28 cellular contexts compared by ENCODE assay signal in genomic region chr1:182630586-182630985, GRCh38. TPM values are rescaled to one million over a fixed set of nuclear protein-coding genes. Genes with fewer than 3 reads are reported as not detected.
DNase-seq lines count a peak whose midpoint lies in the region; ATAC-seq, FAIRE-seq and TF ChIP-seq lines count a peak whose summit lies in the region.
"Had no signal": no experiment of that assay in that cellular context is flagged by ENCODE, and none has a peak within 500 bp of the region (broad histone marks: within the 10 kb centered on the region; RNA-seq: fewer than 3 reads in every experiment).

No MANE protein-coding gene starts in this region.

- no peak for ATAC-seq in activated CD4-positive, alpha-beta T cell treated with anti-CD3 and anti-CD28 coated beads for 36 hours
- no peak for ATAC-seq in stimulated activated effector memory CD8-positive, alpha-beta T cell treated with anti-CD3 and anti-CD28 coated beads, Interleukin-12 subunit alpha, Interleukin-12 subunit beta, amount 100 ng/mL, for 72 hours
- ATAC-seq: heart left ventricle had no signal

- no peaks in the 10 kb centered on the region for H3F3A ChIP-seq in Loucy (ENCODE audit: low read depth)

- peaks cover 10% of the 10 kb centered on the region for H3K27me3 Mint-ChIP-seq in activated CD4-positive, alpha-beta T cell treated with anti-CD3 and anti-CD28 coated beads for 36 hours
- H3K27me3 Mint-ChIP-seq in endodermal cell (ENCODE audit: insufficient read depth), result no peaks in the 10 kb centered on the region
- peaks cover 2 to 9% of the 10 kb centered on the region in 2 donors for H3K27me3 Mint-ChIP-seq in CD8-positive, alpha-beta memory T cell

- no peak overlapping the region for H3K4me3 ChIP-seq in Loucy (ENCODE audit: low read length, poor library complexity, severe bottlenecking)
- no peak overlapping the region for H3K4me3 ChIP-seq in endodermal cell (ENCODE audit: low read length)
- H3K4me3 ChIP-seq in CD8-positive, alpha-beta memory T cell (ENCODE audit: low read length), result no peak overlapping the region
- H3K4me3 ChIP-seq: ascending aorta, heart left ventricle, prostate gland, suprapubic skin had no signal

- 100% methylated on average over 1 of the region's 1 CpG; no CpG with 5 or more reads in 1 of the 2 experiments for WGBS in endodermal cell (ENCODE audit: insufficient coverage in 1 of 2, insufficient read length in 1 of 2), 2 experiments

- H3K9me3 ChIP-seq in Loucy (ENCODE audit: insufficient read depth, low read depth, low read length), result no peaks in the 10 kb centered on the region
- no peaks in the 10 kb centered on the region for H3K9me3 ChIP-seq in endodermal cell (ENCODE audit: control insufficient read depth, low read length)
- no peaks in the 10 kb centered on the region for H3K9me3 ChIP-seq in CD8-positive, alpha-beta memory T cell (ENCODE audit: low read length)
- H3K9me3 ChIP-seq: ascending aorta, heart left ventricle, prostate gland, suprapubic skin had no signal

- POLR2A ChIA-PET in activated CD4-positive, alpha-beta T cell treated with anti-CD3 and anti-CD28 coated beads for 36 hours (lab: Charles Lee), result interaction anchor here (1.0 kb wide), 1 partner anchor 15 kb away, joined by 7 read pairs; no protein-coding TSS in a partner anchor
- POLR2A ChIA-PET in CD8-positive, alpha-beta memory T cell (lab: Charles Lee), result interaction anchor here (1.1 kb wide), 1 partner anchor 14 kb away, joined by 4 read pairs; no protein-coding TSS in a partner anchor

- no peak overlapping the region for H2AFZ ChIP-seq in Loucy (ENCODE audit: low read length)

- peak overlapping the region; percentile 34 for H3K27ac Mint-ChIP-seq in activated CD4-positive, alpha-beta T cell treated with anti-CD3 and anti-CD28 coated beads for 36 hours
- H3K27ac Mint-ChIP-seq in endodermal cell, result peak overlapping the region; percentile 37
- H3K27ac Mint-ChIP-seq in stimulated activated effector memory CD8-positive, alpha-beta T cell treated with anti-CD3 and anti-CD28 coated beads, Interleukin-12 subunit alpha, Interleukin-12 subunit beta, amount 100 ng/mL, for 72 hours, result peak overlapping the region; percentile 67
- H3K27ac Mint-ChIP-seq in CD8-positive, alpha-beta memory T cell, result peak overlapping the region in 1 of 8 donors; percentile 12

- no peak overlapping the region for H3K4me3 Mint-ChIP-seq in activated CD4-positive, alpha-beta T cell treated with anti-CD3 and anti-CD28 coated beads for 36 hours
- no peak overlapping the region for H3K4me3 Mint-ChIP-seq in endodermal cell
- peak overlapping the region; percentile 51 for H3K4me3 Mint-ChIP-seq in stimulated activated effector memory CD8-positive, alpha-beta T cell treated with anti-CD3 and anti-CD28 coated beads, Interleukin-12 subunit alpha, Interleukin-12 subunit beta, amount 100 ng/mL, for 72 hours
- no peak overlapping the region for H3K4me3 Mint-ChIP-seq in CD8-positive, alpha-beta memory T cell

- no peaks in the 10 kb centered on the region for H3K27me3 ChIP-seq in Loucy (ENCODE audit: insufficient read depth, low read length, poor library complexity, severe bottlenecking)
- no peaks in the 10 kb centered on the region for H3K27me3 ChIP-seq in endodermal cell (ENCODE audit: control insufficient read depth, insufficient read depth, low read length, poor library complexity, severe bottlenecking)
- H3K27me3 ChIP-seq in CD8-positive, alpha-beta memory T cell (ENCODE audit: insufficient read depth, low read length, poor library complexity, severe bottlenecking), result no peaks in the 10 kb centered on the region
- H3K27me3 ChIP-seq: ascending aorta, heart left ventricle, suprapubic skin had no signal

- peak overlapping the region; percentile 78 for H3K4me2 ChIP-seq in Loucy (ENCODE audit: low read depth, low read length, poor library complexity, severe bottlenecking)

- peaks cover 49% of the 10 kb centered on the region for H3K4me1 Mint-ChIP-seq in activated CD4-positive, alpha-beta T cell treated with anti-CD3 and anti-CD28 coated beads for 36 hours
- H3K4me1 Mint-ChIP-seq in endodermal cell, result peaks cover 19% of the 10 kb centered on the region
- peaks cover 58% of the 10 kb centered on the region for H3K4me1 Mint-ChIP-seq in stimulated activated effector memory CD8-positive, alpha-beta T cell treated with anti-CD3 and anti-CD28 coated beads, Interleukin-12 subunit alpha, Interleukin-12 subunit beta, amount 100 ng/mL, for 72 hours
- peaks cover 21 to 30% (median 27%) of the 10 kb centered on the region in 3 donors for H3K4me1 Mint-ChIP-seq in CD8-positive, alpha-beta memory T cell

- intact Hi-C loops in activated CD4-positive, alpha-beta T cell treated with anti-CD3 and anti-CD28 coated beads for 36 hours (cut with DNase I, micrococcal nuclease), result no loop called here

- H3K79me2 ChIP-seq in Loucy (ENCODE audit: insufficient read depth, low read length), result no peaks in the 10 kb centered on the region

- H3K9me3 Mint-ChIP-seq in activated CD4-positive, alpha-beta T cell treated with anti-CD3 and anti-CD28 coated beads for 36 hours (ENCODE audit: low read depth), result no peaks in the 10 kb centered on the region
- H3K9me3 Mint-ChIP-seq in endodermal cell, result no peaks in the 10 kb centered on the region
- H3K9me3 Mint-ChIP-seq in stimulated activated effector memory CD8-positive, alpha-beta T cell treated with anti-CD3 and anti-CD28 coated beads, Interleukin-12 subunit alpha, Interleukin-12 subunit beta, amount 100 ng/mL, for 72 hours, result no peaks in the 10 kb centered on the region
- H3K9me3 Mint-ChIP-seq in CD8-positive, alpha-beta memory T cell, result no peaks in the 10 kb centered on the region
- H3K9me3 Mint-ChIP-seq: naive thymus-derived CD8-positive, alpha-beta T cell had no signal

- CTCF ChIA-PET in activated CD4-positive, alpha-beta T cell treated with anti-CD3 and anti-CD28 coated beads for 36 hours (lab: Charles Lee), result no interaction called here
- CTCF ChIA-PET in CD8-positive, alpha-beta memory T cell (lab: Charles Lee), result no interaction called here

- no peaks in the 10 kb centered on the region for H3K9me2 ChIP-seq in Loucy (replicated peaks; ENCODE audit: low read depth, low read length)

- no peak for TF ChIP-seq CTCF in Loucy (conservative IDR thresholded peaks at IDR 0.05; ENCODE audit: low read length)
- no peak for TF ChIP-seq CTCF in endodermal cell (conservative IDR thresholded peaks at IDR 0.05)

- H3K36me3 ChIP-seq in Loucy (ENCODE audit: insufficient read depth, low read length) (no peaks in the 10 kb centered on the region), endodermal cell (ENCODE audit: control insufficient read depth, insufficient read depth, low read length) (no peaks in the 10 kb centered on the region)
- no peaks in the 10 kb centered on the region for H3K36me3 ChIP-seq in CD8-positive, alpha-beta memory T cell (ENCODE audit: insufficient read depth, low read length)
- H3K36me3 ChIP-seq: ascending aorta, heart left ventricle, prostate gland, suprapubic skin had no signal

- no peak for FAIRE-seq in RCC 7860 (lab: Jason Lieb, UNC)
- FAIRE-seq: keratinocyte had no signal

- H4K20me1 ChIP-seq in Loucy (ENCODE audit: insufficient read depth, low read length, poor library complexity, severe bottlenecking), result no peaks in the 10 kb centered on the region

- H3K9ac ChIP-seq in Loucy (ENCODE audit: low read depth, low read length, poor library complexity, severe bottlenecking), result peak overlapping the region; percentile 14
- no peak overlapping the region for H3K9ac ChIP-seq in endodermal cell (ENCODE audit: extremely low read depth, low read length, poor library complexity, severe bottlenecking)

- peaks cover 33% of the 10 kb centered on the region for H3K4me1 ChIP-seq in Loucy (ENCODE audit: insufficient read depth, low read length, poor library complexity, severe bottlenecking)
- peaks cover 3% of the 10 kb centered on the region for H3K4me1 ChIP-seq in endodermal cell (ENCODE audit: control insufficient read depth, insufficient read depth, low read length)
- peaks cover 18% of the 10 kb centered on the region for H3K4me1 ChIP-seq in CD8-positive, alpha-beta memory T cell (ENCODE audit: insufficient read depth, low read length)
- H3K4me1 ChIP-seq: ascending aorta, prostate gland had no signal

- H3K36me3 Mint-ChIP-seq in activated CD4-positive, alpha-beta T cell treated with anti-CD3 and anti-CD28 coated beads for 36 hours (ENCODE audit: low read depth), result no peaks in the 10 kb centered on the region
- no peaks in the 10 kb centered on the region for H3K36me3 Mint-ChIP-seq in endodermal cell (ENCODE audit: low read depth)
- peaks cover 10% of the 10 kb centered on the region for H3K36me3 Mint-ChIP-seq in stimulated activated effector memory CD8-positive, alpha-beta T cell treated with anti-CD3 and anti-CD28 coated beads, Interleukin-12 subunit alpha, Interleukin-12 subunit beta, amount 100 ng/mL, for 72 hours
- no peaks in the 10 kb centered on the region for H3K36me3 Mint-ChIP-seq in CD8-positive, alpha-beta memory T cell
- H3K36me3 Mint-ChIP-seq: naive thymus-derived CD8-positive, alpha-beta T cell had no signal

- H3K27ac ChIP-seq in endodermal cell (ENCODE audit: low read depth, low read length), result no peak overlapping the region
- no peak overlapping the region for H3K27ac ChIP-seq in CD8-positive, alpha-beta memory T cell (ENCODE audit: low read depth, low read length)
- H3K27ac ChIP-seq: ascending aorta, C4-2B, heart left ventricle, prostate gland, suprapubic skin had no signal

- no peak for DNase-seq in activated CD4-positive, alpha-beta T cell treated with anti-CD3 and anti-CD28 coated beads for 36 hours
- DNase-seq in activated CD4-positive, alpha-beta T cell treated with anti-CD3 and anti-CD28 coated beads for 4 hours, result no peak
- DNase-seq in endodermal cell (no peak), RCC 7860 (ENCODE audit: low spot score) (no peak), DMS114 treated with DMSO at 0.1 percent for 48 hours (lab: John Stamatoyannopoulos, UW; ENCODE audit: unreplicated experiment) (no peak)
- DNase-seq in stimulated activated effector memory CD8-positive, alpha-beta T cell treated with anti-CD3 and anti-CD28 coated beads, Interleukin-12 subunit alpha, Interleukin-12 subunit beta, amount 100 ng/mL, for 72 hours (ENCODE audit: low spot score in 2 of 2), result no peak
- DNase-seq in CD8-positive, alpha-beta memory T cell, result no peak
- DNase-seq: 8988T; activated effector memory CD4-positive, alpha-beta T cell treated with anti-CD3 and anti-CD28 coated beads, Interleukin-2, amount 50 U/mL, for 16 hours; DMS79; effector memory CD4-positive, alpha-beta T cell; H7; heart left ventricle; KBM-7; naive thymus-derived CD8-positive, alpha-beta T cell; NCI-H2081 treated with DMSO at 0.1 percent for 48 hours; NCI-H524; Right ventricle myocardium superior; stimulated activated CD4-positive, alpha-beta T cell treated with anti-CD3 and anti-CD28 coated beads, Interleukin-2, amount 100 ng/mL, for 48 hours; T-helper 1 cell had no signal

RNA-seq across cellular contexts. Expression of gene RGS16, which starts 26.4 kb away (rescaled TPM):
- 10 to 100 TPM; 27.2 to 30.6 TPM for total RNA-seq in activated CD4-positive, alpha-beta T cell treated with anti-CD3 and anti-CD28 coated beads for 36 hours
- total RNA-seq in endodermal cell, result 10 to 100 TPM; 14.8 to 19.4 TPM
- 42.3 TPM for polyA plus RNA-seq in endodermal cell (2013, experiment 1 of 2)
- polyA plus RNA-seq in endodermal cell (2013, experiment 2 of 2), result 38.7 TPM
- total RNA-seq in CD8-positive, alpha-beta memory T cell, result 10 to 100 TPM; 58.9 to 59.9 TPM
- 0.21 TPM for polyA plus RNA-seq in CD8-positive, alpha-beta memory T cell
- polyA plus RNA-seq: naive thymus-derived CD8-positive, alpha-beta T cell had no signal

RNA-seq across cellular contexts. Expression of gene RNASEL, which starts 41.5 kb away (rescaled TPM):
- total RNA-seq in activated CD4-positive, alpha-beta T cell treated with anti-CD3 and anti-CD28 coated beads for 36 hours, result 1 to 10 TPM; 3.7 to 4.0 TPM
- total RNA-seq in endodermal cell, result 1 to 10 TPM; 2.6 to 3.1 TPM
- polyA plus RNA-seq in endodermal cell (2013, experiment 1 of 2), result 2.2 TPM
- polyA plus RNA-seq in endodermal cell (2013, experiment 2 of 2), result 2.4 TPM
- total RNA-seq in CD8-positive, alpha-beta memory T cell, result 1 to 10 TPM; 5.3 to 5.6 TPM
- 8.7 TPM for polyA plus RNA-seq in CD8-positive, alpha-beta memory T cell

RNA-seq across cellular contexts. Expression of gene RGS8, which starts 53.8 kb away (rescaled TPM):
- total RNA-seq in activated CD4-positive, alpha-beta T cell treated with anti-CD3 and anti-CD28 coated beads for 36 hours, result not detected
- total RNA-seq in endodermal cell, result 10 to 100 TPM in 1 of 2 donors, 1 to 10 TPM in 1; 5.6 to 25.0 TPM
- 7.7 TPM for polyA plus RNA-seq in endodermal cell (2013, experiment 1 of 2)
- polyA plus RNA-seq in endodermal cell (2013, experiment 2 of 2), result 8.9 TPM
- total RNA-seq in CD8-positive, alpha-beta memory T cell, result not detected
- not detected for polyA plus RNA-seq in CD8-positive, alpha-beta memory T cell
- total RNA-seq: ascending aorta; lung microvascular endothelial cell; naive thymus-derived CD8-positive, alpha-beta T cell; Right ventricle myocardium superior; skeletal muscle tissue; suprapubic skin had no signal
- polyA plus RNA-seq: heart left ventricle; keratinocyte; naive thymus-derived CD8-positive, alpha-beta T cell had no signal

Comparison
In these comparisons a context has a peak if more than half of its experiments do, and no peak if none do; other contexts are left out.
1. RNA of gene RGS8, which starts 53.8 kb away (total RNA-seq): 5.6 to 25.0 TPM in endodermal cell; not detected in CD8-positive, alpha-beta memory T cell and not detected in activated CD4-positive, alpha-beta T cell treated with anti-CD3 and anti-CD28 coated beads for 36 hours; every median in the first group is over 4 times any median in the second.